26 cellular contexts compared by ENCODE assay signal in the genomic region with DNA sequence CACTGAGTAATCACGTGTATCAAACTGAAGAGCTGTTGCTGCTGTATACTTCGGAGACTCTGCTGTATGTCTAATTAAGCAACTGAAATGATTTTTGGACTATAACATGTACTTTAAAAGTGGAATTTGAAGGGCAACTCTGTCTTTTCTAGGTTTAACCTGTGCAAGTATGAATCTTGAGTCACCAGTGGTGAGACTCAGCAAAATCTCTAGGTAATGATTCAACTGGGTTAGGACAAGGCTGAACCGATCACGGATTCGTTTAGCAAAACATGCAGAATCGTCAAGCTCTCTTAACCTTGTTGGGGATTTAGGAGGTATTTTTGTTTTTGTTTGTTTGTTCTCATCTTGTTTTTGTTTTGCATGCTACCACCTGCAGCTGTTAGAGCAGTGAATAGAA.
"Had no signal": no experiment of that assay in that cellular context is flagged by ENCODE, and none has a peak within 500 bp of the region (broad histone marks: within the 10 kb centered on the region; RNA-seq: fewer than 3 reads in every experiment).

No MANE protein-coding gene starts in this region.

- H3K9me3 ChIP-seq: esophagus squamous epithelium, gastrocnemius medialis, heart left ventricle, left lung, lower lobe of right lung, mucosa of descending colon had no signal

- ATAC-seq: gastrocnemius medialis, heart left ventricle, left cardiac atrium, left lung, left ventricle myocardium superior, lower lobe of right lung, mucosa of descending colon had no signal

- FAIRE-seq: colon, endothelial cell of umbilical vein, kidney had no signal

- DNase-seq: dermis blood vessel endothelial cell; dorsolateral prefrontal cortex; effector CD4-positive, alpha-beta T cell; effector memory CD4-positive, alpha-beta T cell; esophagus squamous epithelium; foreskin fibroblast; foreskin melanocyte; gastrocnemius medialis; heart left ventricle; hypothalamus; immature natural killer cell; islet precursor cell; kidney; kidney glomerular epithelial cell; left cardiac atrium; left lung; left ventricle myocardium superior; lower lobe of right lung; mesenchymal stem cell; mucosa of descending colon; naive B cell had no signal

- H3K36me3 ChIP-seq: esophagus squamous epithelium, gastrocnemius medialis, heart left ventricle, left lung, lower lobe of right lung had no signal

- H3K27me3 ChIP-seq: dorsolateral prefrontal cortex, esophagus squamous epithelium, gastrocnemius medialis, heart left ventricle, hepatocyte, left lung had no signal

- H3K27ac ChIP-seq: coronary artery, dorsolateral prefrontal cortex, epithelial cell of prostate, esophagus squamous epithelium, gastrocnemius medialis, heart left ventricle, hepatocyte, left lung, lower lobe of right lung had no signal

- H3K4me1 ChIP-seq: esophagus squamous epithelium, gastrocnemius medialis, heart left ventricle, left lung, lower lobe of right lung had no signal

- H3K4me3 ChIP-seq: coronary artery, dorsolateral prefrontal cortex, esophagus squamous epithelium, gastrocnemius medialis, heart left ventricle, hepatocyte, left lung, lower lobe of right lung, mucosa of descending colon had no signal
